ENCODE assay signal across 1 cellular context in the genomic region with DNA sequence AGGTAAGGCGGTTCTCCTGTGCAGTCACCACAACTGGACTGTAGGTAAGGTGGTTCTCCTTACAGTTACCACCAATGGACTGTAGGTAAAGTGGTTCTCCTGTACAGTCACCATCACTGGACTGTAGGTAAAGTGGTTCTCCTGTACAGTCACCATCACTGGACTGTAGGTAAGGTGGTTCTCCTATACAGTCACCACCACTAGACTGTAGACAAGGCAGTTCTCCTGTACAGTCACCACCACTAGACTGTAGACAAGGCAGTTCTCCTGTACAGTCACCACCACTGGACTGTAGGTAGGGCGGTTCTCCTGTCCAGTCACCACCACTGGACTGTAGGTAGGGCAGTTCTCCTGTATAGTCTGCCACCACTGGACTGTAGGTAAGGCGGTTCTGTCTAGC.
TF ChIP-seq lines count a peak whose summit lies in the region.

No MANE protein-coding gene starts in this region.

TF ChIP-seq in HepG2, 621 proteins besides CTCF, POLR2A, EP300 and RAD21:
- TF ChIP-seq, protein P1, sequence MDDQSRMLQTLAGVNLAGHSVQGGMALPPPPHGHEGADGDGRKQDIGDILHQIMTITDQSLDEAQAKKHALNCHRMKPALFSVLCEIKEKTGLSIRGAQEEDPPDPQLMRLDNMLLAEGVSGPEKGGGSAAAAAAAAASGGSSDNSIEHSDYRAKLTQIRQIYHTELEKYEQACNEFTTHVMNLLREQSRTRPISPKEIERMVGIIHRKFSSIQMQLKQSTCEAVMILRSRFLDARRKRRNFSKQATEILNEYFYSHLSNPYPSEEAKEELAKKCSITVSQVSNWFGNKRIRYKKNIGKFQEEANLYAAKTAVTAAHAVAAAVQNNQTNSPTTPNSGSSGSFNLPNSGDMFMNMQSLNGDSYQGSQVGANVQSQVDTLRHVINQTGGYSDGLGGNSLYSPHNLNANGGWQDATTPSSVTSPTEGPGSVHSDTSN (CRISPR knock-in tag; IDR thresholded peaks at IDR 0.05; ENCODE audit: borderline replicate concordance), result no peak
- TF ChIP-seq CREB1 (IDR thresholded peaks at IDR 0.05), result peak; percentile 33; the same call in 1 of the 2 replicates
- TF ChIP-seq CREB1 (CRISPR knock-in tag; IDR thresholded peaks at IDR 0.05), result no peak
